9 cellular contexts compared by ENCODE assay signal in the genomic region with DNA sequence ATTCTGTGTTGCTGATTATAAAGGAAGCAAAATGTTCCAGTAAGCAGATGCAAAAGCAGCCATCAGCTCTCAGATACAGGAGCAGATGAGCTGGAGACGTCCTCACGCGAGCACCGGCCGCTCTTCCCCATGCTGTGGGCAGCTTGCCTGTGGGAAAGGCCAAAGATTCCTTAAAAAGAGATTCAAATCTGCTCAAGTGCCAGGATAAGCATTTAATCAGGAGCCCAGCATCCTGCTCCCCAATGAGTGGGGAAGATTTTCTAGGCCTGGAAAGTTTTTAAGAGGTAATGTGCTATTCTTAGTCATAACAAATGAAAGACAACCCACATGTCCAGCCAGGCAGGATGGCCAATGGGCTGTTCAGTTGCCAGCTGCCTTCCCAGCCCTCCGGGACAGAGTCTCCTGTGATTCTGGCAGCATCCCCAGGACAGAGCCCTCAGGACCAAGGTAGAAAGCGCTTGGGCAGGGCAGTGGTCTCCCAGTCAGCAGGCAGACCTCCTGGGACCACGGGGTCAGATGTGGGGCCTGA.
A peak's percentile ranks its signal among the peaks of the same experiment; 100 is the strongest.
DNase-seq lines count a peak whose midpoint lies in the region; ATAC-seq and TF ChIP-seq lines count a peak whose summit lies in the region.
"Had no signal": no experiment of that assay in that cellular context is flagged by ENCODE, and none has a peak within 500 bp of the region (broad histone marks: within the 10 kb centered on the region; RNA-seq: fewer than 3 reads in every experiment).

No MANE protein-coding gene starts in this region.

- no peak for ATAC-seq in upper lobe of left lung (ENCODE audit: low FRiP score in 2 of 2)
- no peak for ATAC-seq in activated T-cell treated with anti-CD3 and anti-CD28 coated beads, Interleukin-2, amount 50 U/mL, for 4 hours
- ATAC-seq: activated CD8-positive, alpha-beta memory T cell treated with anti-CD3 and anti-CD28 coated beads, Interleukin-2, amount 10 ng/mL, durations not matched to agents 7 days and 5 days had no signal

- DNase-seq in HFFc6 (peak; percentile 89), MCF 10A (ENCODE audit: unreplicated experiment) (peak; percentile 73), kidney tubule cell (ENCODE audit: low spot score) (peak; percentile 33), upper lobe of left lung (no peak), DMS79 (lab: John Stamatoyannopoulos, UW) (no peak), globus pallidus (ENCODE audit: low spot score) (no peak)
- DNase-seq in activated T-cell treated with anti-CD3 and anti-CD28 coated beads, Interleukin-2, amount 50 U/mL, for 4 hours: no peak
- DNase-seq: activated CD8-positive, alpha-beta memory T cell treated with anti-CD3 and anti-CD28 coated beads, Interleukin-2, amount 10 ng/mL, durations not matched to agents 7 days and 5 days had no signal

- no peak overlapping the region for H3K4me3 ChIP-seq in upper lobe of left lung

- no peaks in the 10 kb centered on the region for H3K36me3 ChIP-seq in upper lobe of left lung

- CTCF ChIA-PET in MCF 10A (lab: Yijun Ruan, JAX): interaction anchor here (0.7 to 9.6 kb wide), 20 partner anchors 13 to 333 kb away, joined by 3 to 163 read pairs (median 4); partner anchors contain the start of gene RIPK4

- no peak for TF ChIP-seq POLR2A in upper lobe of left lung (IDR thresholded peaks at IDR 0.05)

- no peaks in the 10 kb centered on the region for H3K9me3 Mint-ChIP-seq in HFFc6
- H3K9me3 Mint-ChIP-seq in MCF 10A (ENCODE audit: unreplicated experiment): no peaks in the 10 kb centered on the region
- no peaks in the 10 kb centered on the region for H3K9me3 Mint-ChIP-seq in activated T-cell treated with anti-CD3 and anti-CD28 coated beads, Interleukin-2, amount 50 U/mL, for 4 hours
- H3K9me3 Mint-ChIP-seq: central memory CD8-positive, alpha-beta T cell had no signal

- H3K27ac Mint-ChIP-seq in HFFc6: peak overlapping the region; percentile 100
- peak overlapping the region; percentile 95 for H3K27ac Mint-ChIP-seq in MCF 10A (ENCODE audit: low read depth, unreplicated experiment)
- H3K27ac Mint-ChIP-seq: activated CD8-positive, alpha-beta memory T cell treated with anti-CD3 and anti-CD28 coated beads, Interleukin-2, amount 10 ng/mL, durations not matched to agents 7 days and 5 days had no signal

- H3K4me1 ChIP-seq in upper lobe of left lung: peaks cover 10 to 15% (median 13%) of the 10 kb centered on the region in 4 donors

- H3K4me1 Mint-ChIP-seq in HFFc6 (ENCODE audit: low read depth) (peaks cover 58% of the 10 kb centered on the region), MCF 10A (ENCODE audit: insufficient read depth, unreplicated experiment) (peaks cover 44% of the 10 kb centered on the region)
- H3K4me1 Mint-ChIP-seq in activated T-cell treated with anti-CD3 and anti-CD28 coated beads, Interleukin-2, amount 50 U/mL, for 4 hours (ENCODE audit: low read depth): no peaks in the 10 kb centered on the region
- H3K4me1 Mint-ChIP-seq: activated CD8-positive, alpha-beta memory T cell treated with anti-CD3 and anti-CD28 coated beads, Interleukin-2, amount 10 ng/mL, durations not matched to agents 7 days and 5 days; central memory CD8-positive, alpha-beta T cell had no signal

- H3K4me3 Mint-ChIP-seq in HFFc6: peak overlapping the region; percentile 75
- H3K4me3 Mint-ChIP-seq in MCF 10A (ENCODE audit: unreplicated experiment): peak overlapping the region; percentile 50
- no peak overlapping the region for H3K4me3 Mint-ChIP-seq in activated T-cell treated with anti-CD3 and anti-CD28 coated beads, Interleukin-2, amount 50 U/mL, for 4 hours
- H3K4me3 Mint-ChIP-seq: activated CD8-positive, alpha-beta memory T cell treated with anti-CD3 and anti-CD28 coated beads, Interleukin-2, amount 10 ng/mL, durations not matched to agents 7 days and 5 days; central memory CD8-positive, alpha-beta T cell had no signal

- peak overlapping the region; percentile 41 to 62 (median 52) for H3K27ac ChIP-seq in upper lobe of left lung

- no peaks in the 10 kb centered on the region for H3K27me3 ChIP-seq in upper lobe of left lung

- no TSS peak for BruUV-seq in MCF 10A (replicated peaks; lab: Mats Ljungman, UMichigan)

- H3K27me3 Mint-ChIP-seq in HFFc6 (ENCODE audit: insufficient read depth): peaks cover 4% of the 10 kb centered on the region; the same call in 1 of the 2 replicates
- no peaks in the 10 kb centered on the region for H3K27me3 Mint-ChIP-seq in MCF 10A (ENCODE audit: insufficient read depth, unreplicated experiment)
- H3K27me3 Mint-ChIP-seq in activated T-cell treated with anti-CD3 and anti-CD28 coated beads, Interleukin-2, amount 50 U/mL, for 4 hours (ENCODE audit: low read depth): peaks cover 24% of the 10 kb centered on the region

- intact Hi-C loops in MCF 10A (cut with micrococcal nuclease): no loop called here

- no peak for TF ChIP-seq EP300 in upper lobe of left lung (IDR thresholded peaks at IDR 0.05)

- H3K9me3 ChIP-seq in upper lobe of left lung: no peaks in the 10 kb centered on the region

- H3K36me3 Mint-ChIP-seq in HFFc6 (ENCODE audit: low read depth): no peaks in the 10 kb centered on the region
- no peaks in the 10 kb centered on the region for H3K36me3 Mint-ChIP-seq in MCF 10A (ENCODE audit: insufficient read depth, unreplicated experiment)
- H3K36me3 Mint-ChIP-seq in activated T-cell treated with anti-CD3 and anti-CD28 coated beads, Interleukin-2, amount 50 U/mL, for 4 hours (ENCODE audit: insufficient read depth): no peaks in the 10 kb centered on the region
- H3K36me3 Mint-ChIP-seq: activated CD8-positive, alpha-beta memory T cell treated with anti-CD3 and anti-CD28 coated beads, Interleukin-2, amount 10 ng/mL, durations not matched to agents 7 days and 5 days had no signal

- TF ChIP-seq CTCF in HFFc6 (IDR thresholded peaks at IDR 0.05) (no peak), MCF 10A (IDR thresholded peaks at IDR 0.05; ENCODE audit: unreplicated experiment) (no peak), upper lobe of left lung (IDR thresholded peaks at IDR 0.05) (no peak)

- 74 to 84% methylated on average over 7 of the region's 8 CpGs for WGBS in upper lobe of left lung, 2 donors

- POLR2A ChIA-PET in MCF 10A (lab: Yijun Ruan, JAX): interaction anchor here (0.6 to 6.4 kb wide), 37 partner anchors 9 to 447 kb away, joined by 3 to 238 read pairs (median 4); partner anchors contain the start of genes RIPK4 and ZBTB21

Comparison
In these comparisons a context has a peak if more than half of its experiments do, and no peak if none do; other contexts are left out.
1. DNase-seq: peak in HFFc6 (single experiment), MCF 10A (single experiment) and kidney tubule cell (single experiment); none in upper lobe of left lung (0 of 2), DMS79 (single experiment), activated T-cell treated with anti-CD3 and anti-CD28 coated beads, Interleukin-2, amount 50 U/mL, for 4 hours (single experiment) and globus pallidus (single experiment).